In genomic region chr2:182173944-182174622, GRCh38 we compare ENCODE assay signal across 20 cellular contexts.
DNase-seq lines count a peak whose midpoint lies in the region; ATAC-seq and TF ChIP-seq lines count a peak whose summit lies in the region.
"Had no signal": no experiment of that assay in that cellular context is flagged by ENCODE, and none has a peak within 500 bp of the region (broad histone marks: within the 10 kb centered on the region; RNA-seq: fewer than 3 reads in every experiment).

No MANE protein-coding gene starts in this region.

- no peaks in the 10 kb centered on the region for H3K9me3 Mint-ChIP-seq in activated T-cell treated with anti-CD3 and anti-CD28 coated beads, Interleukin-2, amount 50 U/mL, for 72 hours

- peak overlapping the region; percentile 9; the same call in 1 of the 2 replicates for H3K4me3 ChIP-seq in MM.1S (ENCODE audit: low read length)
- no peak overlapping the region for H3K4me3 ChIP-seq in choroid plexus epithelial cell (ENCODE audit: low read depth, low read length)
- no peak overlapping the region for H3K4me3 ChIP-seq in ascending aorta
- H3K4me3 ChIP-seq in esophagus muscularis mucosa, result no peak overlapping the region
- H3K4me3 ChIP-seq: GM23248, MG63 had no signal

- no peak for TF ChIP-seq EP300 in esophagus muscularis mucosa (IDR thresholded peaks at IDR 0.05)

- no peaks in the 10 kb centered on the region for H4K20me1 ChIP-seq in MM.1S (ENCODE audit: insufficient read depth, low read length)

- 83% methylated on average over 4 of the region's 5 CpGs for WGBS in esophagus muscularis mucosa

- H3K4me2 ChIP-seq in MM.1S (ENCODE audit: low read depth, low read length), result peak overlapping the region; percentile 36

- no peaks in the 10 kb centered on the region for H3K36me3 Mint-ChIP-seq in activated T-cell treated with anti-CD3 and anti-CD28 coated beads, Interleukin-2, amount 50 U/mL, for 72 hours (ENCODE audit: insufficient read depth in 2 of 2)
- H3K36me3 Mint-ChIP-seq: CD4-positive, alpha-beta memory T cell had no signal

- TF ChIP-seq CTCF in MM.1S (IDR thresholded peaks at IDR 0.05; ENCODE audit: low read length) (no peak), choroid plexus epithelial cell (conservative IDR thresholded peaks at IDR 0.05; ENCODE audit: low read depth, low read length) (no peak), ascending aorta (IDR thresholded peaks at IDR 0.05) (no peak), esophagus muscularis mucosa (IDR thresholded peaks at IDR 0.05) (no peak)

- peak overlapping the region; percentile 13; the same call in 1 of the 2 replicates for H2AFZ ChIP-seq in MM.1S (ENCODE audit: low read length)
- H2AFZ ChIP-seq: GM23248 had no signal

- H3K27ac ChIP-seq in MM.1S (ENCODE audit: low read length) (peak overlapping the region; percentile 7; the same call in 1 of the 2 replicates), ascending aorta (no peak overlapping the region), esophagus muscularis mucosa (replicated peaks in 1 of 4) (no peak overlapping the region)
- H3K27ac ChIP-seq: 22Rv1, GM23248 had no signal

- no peaks in the 10 kb centered on the region for H3K27me3 ChIP-seq in MM.1S (replicated peaks; ENCODE audit: insufficient read depth, low read length)
- no peaks in the 10 kb centered on the region for H3K27me3 ChIP-seq in ascending aorta
- no peaks in the 10 kb centered on the region for H3K27me3 ChIP-seq in esophagus muscularis mucosa
- H3K27me3 ChIP-seq: MG63 had no signal

- H3F3A ChIP-seq in MM.1S (ENCODE audit: insufficient read depth, low read length), result peaks cover 4% of the 10 kb centered on the region

- no peak for TF ChIP-seq POLR2A in esophagus muscularis mucosa (IDR thresholded peaks at IDR 0.05; ENCODE audit: low read depth)

- H3K4me1 ChIP-seq in MM.1S (ENCODE audit: low read length) (peaks cover 18% of the 10 kb centered on the region), ascending aorta (no peaks in the 10 kb centered on the region), esophagus muscularis mucosa (no peaks in the 10 kb centered on the region)

- peak; percentile 15 for DNase-seq in EH (ENCODE audit: low read depth)
- peak; percentile 75 for DNase-seq in MM.1S
- DNase-seq in choroid plexus epithelial cell (ENCODE audit: low read depth), result peak; percentile 21
- no peak for DNase-seq in ascending aorta (ENCODE audit: low spot score in 2 of 2)
- no peak for DNase-seq in activated CD4-positive, alpha-beta T cell treated with anti-CD3 and anti-CD28 coated beads for 48 hours
- DNase-seq in esophagus muscularis mucosa (ENCODE audit: extremely low spot score), result no peak
- no peak for DNase-seq in activated T-cell treated with anti-CD3 and anti-CD28 coated beads, Interleukin-2, amount 50 U/mL, for 72 hours
- DNase-seq: CD4-positive, alpha-beta memory T cell; GM23248; MG63; NCI-H1092 treated with DMSO at 0.1 percent for 48 hours; NCI-H1694; NCI-H446; NCI-H69; NK-92 treated with Interleukin-12 subunit alpha and Interleukin-12 subunit beta, amount 100 ng/mL, for 24 hours; OCI-M1; SIG-M5 had no signal

- H3K4me1 Mint-ChIP-seq in activated T-cell treated with anti-CD3 and anti-CD28 coated beads, Interleukin-2, amount 50 U/mL, for 72 hours (ENCODE audit: low read depth), result no peaks in the 10 kb centered on the region
- H3K4me1 Mint-ChIP-seq: CD4-positive, alpha-beta memory T cell had no signal

- H3K9ac ChIP-seq in MM.1S (ENCODE audit: low read length), result no peak overlapping the region
- H3K9ac ChIP-seq: GM23248 had no signal

- intact Hi-C loops in ascending aorta (cut with DNase I), result no loop called here
- intact Hi-C loops in esophagus muscularis mucosa (cut with DNase I), result no loop called here

- H3K36me3 ChIP-seq in MM.1S (replicated peaks; ENCODE audit: insufficient read depth, low read length) (no peaks in the 10 kb centered on the region), ascending aorta (no peaks in the 10 kb centered on the region), esophagus muscularis mucosa (no peaks in the 10 kb centered on the region)
- H3K36me3 ChIP-seq: MG63 had no signal

- peaks cover 13% of the 10 kb centered on the region for H3K27me3 Mint-ChIP-seq in activated T-cell treated with anti-CD3 and anti-CD28 coated beads, Interleukin-2, amount 50 U/mL, for 72 hours (ENCODE audit: low read depth)

- H3K27ac Mint-ChIP-seq in activated T-cell treated with anti-CD3 and anti-CD28 coated beads, Interleukin-2, amount 50 U/mL, for 72 hours, result no peak overlapping the region

- H3K79me2 ChIP-seq in MM.1S (ENCODE audit: low read length), result no peaks in the 10 kb centered on the region

- peak; percentile 79 for ATAC-seq in GM19372 (IDR thresholded peaks at IDR 0.05; ENCODE audit: low read depth, unreplicated experiment)
- no peak for ATAC-seq in activated T-cell treated with anti-CD3 and anti-CD28 coated beads, Interleukin-2, amount 50 U/mL, for 72 hours (replicated peaks in 1 of 2)
- ATAC-seq: HCT116 had no signal

- H3K4me3 Mint-ChIP-seq in activated T-cell treated with anti-CD3 and anti-CD28 coated beads, Interleukin-2, amount 50 U/mL, for 72 hours, result no peak overlapping the region
- H3K4me3 Mint-ChIP-seq: CD4-positive, alpha-beta memory T cell had no signal

- H3K9me3 ChIP-seq in MM.1S (replicated peaks; ENCODE audit: insufficient read depth, low read length) (no peaks in the 10 kb centered on the region), ascending aorta (no peaks in the 10 kb centered on the region), esophagus muscularis mucosa (no peaks in the 10 kb centered on the region)
- H3K9me3 ChIP-seq: MG63 had no signal

- H3K9me2 ChIP-seq in MM.1S (replicated peaks; ENCODE audit: insufficient read depth, low read length), result no peaks in the 10 kb centered on the region

Comparison
In these comparisons a context has a peak if more than half of its experiments do, and no peak if none do; other contexts are left out.
1. DNase-seq: peak in EH (single experiment), MM.1S (single experiment) and choroid plexus epithelial cell (single experiment); none in ascending aorta (0 of 2), activated CD4-positive, alpha-beta T cell treated with anti-CD3 and anti-CD28 coated beads for 48 hours (single experiment), esophagus muscularis mucosa (single experiment) and activated T-cell treated with anti-CD3 and anti-CD28 coated beads, Interleukin-2, amount 50 U/mL, for 72 hours (0 of 2).